14 cellular contexts compared by ENCODE assay signal in genomic region chr21:44706026-44706705, GRCh38.
DNase-seq lines count a peak whose midpoint lies in the region; ATAC-seq lines count a peak whose summit lies in the region.
"Had no signal": no experiment of that assay in that cellular context is flagged by ENCODE, and none has a peak within 500 bp of the region (broad histone marks: within the 10 kb centered on the region; RNA-seq: fewer than 3 reads in every experiment).

No MANE protein-coding gene starts in this region.

- H3K9me3 Mint-ChIP-seq in stimulated activated naive B cell treated with anti-CD40 and anti-IgM and Interleukin-4, amounts not matched to agents 10 μg/mL and 1 μg/mL and 100 μg/mL, for 72 hours = peaks cover 11 to 12% of the 10 kb centered on the region in 2 donors
- H3K9me3 Mint-ChIP-seq: mesothelial cell of epicardium had no signal

- H3K4me3 Mint-ChIP-seq in stimulated activated naive B cell treated with anti-CD40 and anti-IgM and Interleukin-4, amounts not matched to agents 10 μg/mL and 1 μg/mL and 100 μg/mL, for 72 hours = peak overlapping the region in 1 of 2 donors; percentile 34
- H3K4me3 Mint-ChIP-seq: mesothelial cell of epicardium had no signal

- H3K4me1 ChIP-seq in iPS-15b (ENCODE audit: control insufficient read depth, insufficient read depth, low read length) = peaks cover 35% of the 10 kb centered on the region

- DNase-seq in activated CD8-positive, alpha-beta memory T cell treated with anti-CD3 and anti-CD28 coated beads for 24 hours = peak; percentile 28
- no peak for DNase-seq in activated CD8-positive, alpha-beta memory T cell treated with anti-CD3 and anti-CD28 coated beads, Interleukin-2, amount 50 U/mL, for 4 hours
- DNase-seq in stimulated activated naive B cell treated with anti-CD40 and anti-IgM and Interleukin-4, amounts not matched to agents 10 μg/mL and 1 μg/mL and 100 μg/mL, for 72 hours = no peak
- no peak for DNase-seq in stimulated activated naive CD8-positive, alpha-beta T cell treated with anti-CD3 and anti-CD28 coated beads, Interleukin-15, Interleukin-2, amounts not matched to agents 100 U/mL and 50 U/mL, for 24 hours
- DNase-seq: ACHN; activated CD4-positive, alpha-beta T cell treated with anti-CD3 and anti-CD28 coated beads for 1 hour; effector CD4-positive, alpha-beta T cell; KBM-7; NCI-H1436; PC-9; transverse colon had no signal

- peak overlapping the region; percentile 75 for H3K4me3 ChIP-seq in iPS-15b (ENCODE audit: low read depth, low read length)
- H3K4me3 ChIP-seq: PC-9, transverse colon had no signal

- H3K4me1 Mint-ChIP-seq in stimulated activated naive B cell treated with anti-CD40 and anti-IgM and Interleukin-4, amounts not matched to agents 10 μg/mL and 1 μg/mL and 100 μg/mL, for 72 hours = peaks cover 3 to 25% of the 10 kb centered on the region in 2 donors

- H3K27me3 Mint-ChIP-seq in stimulated activated naive B cell treated with anti-CD40 and anti-IgM and Interleukin-4, amounts not matched to agents 10 μg/mL and 1 μg/mL and 100 μg/mL, for 72 hours = peaks cover 77 to 99% of the 10 kb centered on the region in 2 donors

- H3K27ac Mint-ChIP-seq in stimulated activated naive B cell treated with anti-CD40 and anti-IgM and Interleukin-4, amounts not matched to agents 10 μg/mL and 1 μg/mL and 100 μg/mL, for 72 hours = peak overlapping the region; percentile 9
- H3K27ac Mint-ChIP-seq: mesothelial cell of epicardium had no signal

- peaks cover 27% of the 10 kb centered on the region for H3K27me3 ChIP-seq in iPS-15b (ENCODE audit: control insufficient read depth, insufficient read depth, low read length)

- peak overlapping the region; percentile 92 for H3K9ac ChIP-seq in iPS-15b (ENCODE audit: low read depth, low read length)

- no peaks in the 10 kb centered on the region for H3K36me3 ChIP-seq in iPS-15b (ENCODE audit: control insufficient read depth, insufficient read depth, low read length)
- H3K36me3 ChIP-seq: transverse colon had no signal

- no peaks in the 10 kb centered on the region for H3K9me3 ChIP-seq in iPS-15b (ENCODE audit: control insufficient read depth, insufficient read depth, low read length)
- H3K9me3 ChIP-seq: transverse colon had no signal

- ATAC-seq in stimulated activated naive B cell treated with anti-CD40 and anti-IgM and Interleukin-4, amounts not matched to agents 10 μg/mL and 1 μg/mL and 100 μg/mL, for 72 hours (replicated peaks) = no peak
- ATAC-seq in GM19463 (IDR thresholded peaks at IDR 0.05; ENCODE audit: unreplicated experiment) = no peak
- ATAC-seq in stimulated activated naive CD8-positive, alpha-beta T cell treated with anti-CD3 and anti-CD28 coated beads, Interleukin-15, Interleukin-2, amounts not matched to agents 100 U/mL and 50 U/mL, for 24 hours = no peak

- peaks cover 10% of the 10 kb centered on the region in 2 donors for H3K36me3 Mint-ChIP-seq in stimulated activated naive B cell treated with anti-CD40 and anti-IgM and Interleukin-4, amounts not matched to agents 10 μg/mL and 1 μg/mL and 100 μg/mL, for 72 hours
- H3K36me3 Mint-ChIP-seq: mesothelial cell of epicardium had no signal
